In genomic region chr11:117230286-117230961, GRCh38 we compare ENCODE assay signal across 8 cellular contexts. TPM values are rescaled to one million over a fixed set of nuclear protein-coding genes. Genes with fewer than 3 reads are reported as not detected.
DNase-seq lines count a peak whose midpoint lies in the region; ATAC-seq lines count a peak whose summit lies in the region.

No MANE protein-coding gene starts in this region.

- H3K9me3 Mint-ChIP-seq in CD8-positive, alpha-beta memory T cell: no peaks in the 10 kb centered on the region

- peaks cover 38% of the 10 kb centered on the region for H3K36me3 ChIP-seq in CD8-positive, alpha-beta memory T cell (ENCODE audit: insufficient read depth, low read length)
- H3K36me3 ChIP-seq in MG63: peaks cover 30% of the 10 kb centered on the region
- peaks cover 33 to 37% of the 10 kb centered on the region in 2 donors for H3K36me3 ChIP-seq in muscle layer of duodenum (ENCODE audit: control insufficient read depth in 1 of 2, insufficient read depth in 2 of 2, low read length in 2 of 2)

- H3K9me3 ChIP-seq in CD8-positive, alpha-beta memory T cell (ENCODE audit: low read length): no peaks in the 10 kb centered on the region
- H3K9me3 ChIP-seq in MG63 (no peaks in the 10 kb centered on the region), muscle layer of duodenum (ENCODE audit: control insufficient read depth in 1 of 2, low read length in 2 of 2) (no peaks in the 10 kb centered on the region)

- no peaks in the 10 kb centered on the region for H3K27me3 Mint-ChIP-seq in CD8-positive, alpha-beta memory T cell

- POLR2A ChIA-PET in CD8-positive, alpha-beta memory T cell (lab: Charles Lee): interaction anchor here (0.5 to 4.0 kb wide), 5 partner anchors 17 to 1855 kb away, joined by 3 to 21 read pairs (median 4); partner anchors contain the start of genes CEP164 and SIDT2

- peak; percentile 17 to 72 (median 67) for DNase-seq in CD8-positive, alpha-beta memory T cell
- DNase-seq in MG63: no peak
- DNase-seq in activated naive CD4-positive, alpha-beta T cell treated with anti-CD3 and anti-CD28 coated beads, Interleukin-2, amount 50 U/mL, for 16 hours: peak; percentile 57
- no peak for DNase-seq in nucleus accumbens (lab: John Stamatoyannopoulos, UW)
- DNase-seq in DMS153 treated with DMSO at 0.1 percent for 48 hours (lab: John Stamatoyannopoulos, UW; ENCODE audit: unreplicated experiment): no peak

- H3K4me1 ChIP-seq in CD8-positive, alpha-beta memory T cell (ENCODE audit: insufficient read depth, low read length): peaks cover 42% of the 10 kb centered on the region
- peaks cover 20 to 35% of the 10 kb centered on the region in 2 donors for H3K4me1 ChIP-seq in muscle layer of duodenum (ENCODE audit: control insufficient read depth in 1 of 2, insufficient read depth in 2 of 2, low read length in 2 of 2)

- peak overlapping the region; percentile 92 for H3K27ac ChIP-seq in CD8-positive, alpha-beta memory T cell (ENCODE audit: low read depth, low read length)
- H3K27ac ChIP-seq in muscle layer of duodenum (ENCODE audit: low read length): peak overlapping the region; percentile 91

- H3K27ac Mint-ChIP-seq in CD8-positive, alpha-beta memory T cell: peak overlapping the region; percentile 92 to 99 (median 96)

- H3K4me1 Mint-ChIP-seq in CD8-positive, alpha-beta memory T cell: peaks cover 54 to 71% (median 62%) of the 10 kb centered on the region in 3 donors

- peak overlapping the region; percentile 90 to 100 (median 98) for H3K4me3 Mint-ChIP-seq in CD8-positive, alpha-beta memory T cell

- peak overlapping the region; percentile 91 for H3K4me3 ChIP-seq in CD8-positive, alpha-beta memory T cell (ENCODE audit: low read length)
- H3K4me3 ChIP-seq in MG63 (0 out of 2 replicates have a peak overlapping the region, but pooled peaks have one; percentile 1), muscle layer of duodenum (ENCODE audit: low read depth in 1 of 2, low read length in 2 of 2) (peak overlapping the region; percentile 80 to 86)

- peaks cover 16 to 58% (median 16%) of the 10 kb centered on the region in 3 donors for H3K36me3 Mint-ChIP-seq in CD8-positive, alpha-beta memory T cell

- ATAC-seq in GM19395 (IDR thresholded peaks at IDR 0.05; ENCODE audit: unreplicated experiment): no peak
- ATAC-seq in HG03460 (IDR thresholded peaks at IDR 0.05; ENCODE audit: unreplicated experiment): no peak

- H3K27me3 ChIP-seq in CD8-positive, alpha-beta memory T cell (ENCODE audit: insufficient read depth, low read length, poor library complexity, severe bottlenecking): no peaks in the 10 kb centered on the region
- H3K27me3 ChIP-seq in MG63: no peaks in the 10 kb centered on the region
- H3K27me3 ChIP-seq in muscle layer of duodenum (ENCODE audit: low read depth, low read length): no peaks in the 10 kb centered on the region

- CTCF ChIA-PET in CD8-positive, alpha-beta memory T cell (lab: Charles Lee): interaction anchor here (0.6 to 2.8 kb wide), 10 partner anchors 10 to 439 kb away, joined by 3 to 8 read pairs (median 4); partner anchors contain the start of genes APOA5, CEP164 and SIDT2

RNA-seq across cellular contexts. Expression of gene PCSK7, which starts 1.4 kb away (rescaled TPM):
- total RNA-seq in CD8-positive, alpha-beta memory T cell: 100 to 1,000 TPM in 1 of 2 experiments, 10 to 100 TPM in 1; 99.6 to 101 TPM
- 81.7 TPM for polyA plus RNA-seq in CD8-positive, alpha-beta memory T cell
- 24.9 and 26.7 TPM in 2 replicates for total RNA-seq in MG63 (2014; rRNA removed; shearing (Covaris generic); ENCODE audit: low replicate concordance)

RNA-seq across cellular contexts. Expression of gene RNF214, which starts 2.0 kb away (rescaled TPM):
- 10 to 100 TPM; 25.1 to 25.3 TPM for total RNA-seq in CD8-positive, alpha-beta memory T cell
- polyA plus RNA-seq in CD8-positive, alpha-beta memory T cell: 35.0 TPM
- 1.3 and 2.4 TPM in 2 replicates for total RNA-seq in MG63 (2014; rRNA removed; shearing (Covaris generic); ENCODE audit: low replicate concordance)

RNA-seq across cellular contexts. Expression of gene TAGLN, which starts 31.3 kb away (rescaled TPM):
- 1 to 10 TPM; 1.8 to 2.2 TPM for total RNA-seq in CD8-positive, alpha-beta memory T cell
- polyA plus RNA-seq in CD8-positive, alpha-beta memory T cell: 0.35 TPM
- total RNA-seq in MG63 (2014; rRNA removed; shearing (Covaris generic); ENCODE audit: low replicate concordance): 0.44 and 0.92 TPM in 2 replicates

RNA-seq across cellular contexts. Expression of gene SIDT2, which starts 51.9 kb away (rescaled TPM):
- total RNA-seq in CD8-positive, alpha-beta memory T cell: 10 to 100 TPM; 13.8 to 14.9 TPM
- 2.0 TPM for polyA plus RNA-seq in CD8-positive, alpha-beta memory T cell
- total RNA-seq in MG63 (2014; rRNA removed; shearing (Covaris generic); ENCODE audit: low replicate concordance): 2.7 and 19.8 TPM in 2 replicates

Comparison
In these comparisons a context has a peak if more than half of its experiments do, and no peak if none do; other contexts are left out.
1. DNase-seq: peak in CD8-positive, alpha-beta memory T cell (5 of 5) and activated naive CD4-positive, alpha-beta T cell treated with anti-CD3 and anti-CD28 coated beads, Interleukin-2, amount 50 U/mL, for 16 hours (single experiment); none in MG63 (single experiment), nucleus accumbens (0 of 56) and DMS153 treated with DMSO at 0.1 percent for 48 hours (single experiment).
2. H3K4me3 ChIP-seq: peak in every context shown above with its lines; median percentile 91 in CD8-positive, alpha-beta memory T cell; 83 in muscle layer of duodenum; 1 in MG63.